1 cellular context compared by ENCODE assay signal in genomic region chrX:34917146-34917545, GRCh38.
TF ChIP-seq lines count a peak whose summit lies in the region.

No MANE protein-coding gene starts in this region.

TF ChIP-seq in endothelial cell of umbilical vein, 7 proteins besides CTCF, POLR2A, EP300 and RAD21:
- TF ChIP-seq MYC (IDR thresholded peaks at IDR 0.05; ENCODE audit: low read depth, low read length) = no peak
- no peak for TF ChIP-seq EZH2 (IDR thresholded peaks at IDR 0.05; ENCODE audit: borderline replicate concordance, low read depth, low read length, severe bottlenecking)
- TF ChIP-seq FOS (IDR thresholded peaks at IDR 0.05; ENCODE audit: borderline replicate concordance, insufficient read depth, low read length) = no peak
- no peak for TF ChIP-seq MAX (IDR thresholded peaks at IDR 0.05; ENCODE audit: insufficient read depth, insufficient read length)
- no peak for TF ChIP-seq JUN (IDR thresholded peaks at IDR 0.05; ENCODE audit: borderline replicate concordance, insufficient read depth, insufficient read length, low read depth)
- no peak for TF ChIP-seq POLR2AphosphoS5 (IDR thresholded peaks at IDR 0.05; ENCODE audit: insufficient read depth, low read depth, low read length)
- TF ChIP-seq GATA2 (IDR thresholded peaks at IDR 0.05; ENCODE audit: insufficient read depth, insufficient read length, low read depth, low read length) = no peak
